ENCODE assay signal across 9 cellular contexts in genomic region chr1:92951141-92951582, GRCh38. TPM values are rescaled to one million over a fixed set of nuclear protein-coding genes. Genes with fewer than 3 reads are reported as not detected.
DNase-seq lines count a peak whose midpoint lies in the region; ATAC-seq, FAIRE-seq and TF ChIP-seq lines count a peak whose summit lies in the region.
"Had no signal": no experiment of that assay in that cellular context is flagged by ENCODE, and none has a peak within 500 bp of the region (broad histone marks: within the 10 kb centered on the region; RNA-seq: fewer than 3 reads in every experiment).

No MANE protein-coding gene starts in this region.

- H3K79me2 ChIP-seq in GM23338 (replicated peaks; ENCODE audit: insufficient read depth): no peaks in the 10 kb centered on the region; the same call in none of the 2 replicates

- H3K4me1 ChIP-seq in GM23338 (ENCODE audit: insufficient read depth) (peaks cover 13% of the 10 kb centered on the region), pancreas (no peaks in the 10 kb centered on the region), prostate gland (replicated peaks) (no peaks in the 10 kb centered on the region)
- H3K4me1 ChIP-seq: upper lobe of left lung had no signal

- H3K27me3 ChIP-seq in GM23338 (ENCODE audit: insufficient read depth) (no peaks in the 10 kb centered on the region), MG63 (no peaks in the 10 kb centered on the region), brain microvascular endothelial cell (replicated peaks) (no peaks in the 10 kb centered on the region), pancreas (no peaks in the 10 kb centered on the region), prostate gland (replicated peaks; ENCODE audit: insufficient read depth) (no peaks in the 10 kb centered on the region)
- H3K27me3 ChIP-seq: upper lobe of left lung had no signal

- H3K4me1 Mint-ChIP-seq in activated naive CD8-positive, alpha-beta T cell treated with anti-CD3 and anti-CD28 coated beads, Interleukin-2, amount 10 ng/mL, durations not matched to agents 7 days and 5 days: peaks cover 34% of the 10 kb centered on the region
- H3K4me1 Mint-ChIP-seq in activated naive CD8-positive, alpha-beta T cell treated with anti-CD3 and anti-CD28 coated beads for 36 hours: peaks cover 40% of the 10 kb centered on the region
- H3K4me1 Mint-ChIP-seq in GM23338: no peaks in the 10 kb centered on the region
- H3K4me1 Mint-ChIP-seq in progenitor cell of endocrine pancreas (ENCODE audit: low read depth): peaks cover 2% of the 10 kb centered on the region

- WGBS in pancreas, 2 donors: 72 to 74% methylated on average over 4 of the region's 4 CpGs
- WGBS in prostate gland: 74% methylated on average over 4 of the region's 4 CpGs

- TF ChIP-seq CTCF in GM23338 (conservative IDR thresholded peaks at IDR 0.05; ENCODE audit: low read depth in 2 of 2) (0 out of 4 replicates have a peak, but pooled peaks of 1 of the 2 experiments have one; percentile 6), brain microvascular endothelial cell (IDR thresholded peaks at IDR 0.05; ENCODE audit: low read depth, low read length, missing control alignments) (no peak), pancreas (IDR thresholded peaks at IDR 0.05) (no peak), prostate gland (IDR thresholded peaks at IDR 0.05) (no peak), progenitor cell of endocrine pancreas (IDR thresholded peaks at IDR 0.05; ENCODE audit: unreplicated experiment) (no peak)

- H3K36me3 ChIP-seq in GM23338 (ENCODE audit: insufficient read depth) (no peaks in the 10 kb centered on the region), MG63 (no peaks in the 10 kb centered on the region), brain microvascular endothelial cell (replicated peaks) (no peaks in the 10 kb centered on the region), pancreas (no peaks in the 10 kb centered on the region), prostate gland (no peaks in the 10 kb centered on the region)
- H3K36me3 ChIP-seq: upper lobe of left lung had no signal

- H3K27me3 Mint-ChIP-seq in activated naive CD8-positive, alpha-beta T cell treated with anti-CD3 and anti-CD28 coated beads, Interleukin-2, amount 10 ng/mL, durations not matched to agents 7 days and 5 days: no peaks in the 10 kb centered on the region
- H3K27me3 Mint-ChIP-seq in activated naive CD8-positive, alpha-beta T cell treated with anti-CD3 and anti-CD28 coated beads for 36 hours: no peaks in the 10 kb centered on the region
- H3K27me3 Mint-ChIP-seq in GM23338 (ENCODE audit: insufficient read depth, low read depth, poor library complexity) (peaks cover 5% of the 10 kb centered on the region), progenitor cell of endocrine pancreas (no peaks in the 10 kb centered on the region)

- H3K9me2 ChIP-seq in GM23338 (ENCODE audit: insufficient read depth): no peaks in the 10 kb centered on the region

- ATAC-seq in activated naive CD8-positive, alpha-beta T cell treated with anti-CD3 and anti-CD28 coated beads, Interleukin-2, amount 10 ng/mL, durations not matched to agents 7 days and 5 days (ENCODE audit: low read depth): peak; percentile 76
- ATAC-seq in GM23338 (peak; percentile 34), pancreas (peak; percentile 53 to 80 (median 73))

- H3K9me3 ChIP-seq in MG63 (no peaks in the 10 kb centered on the region), pancreas (no peaks in the 10 kb centered on the region), prostate gland (no peaks in the 10 kb centered on the region)
- H3K9me3 ChIP-seq: upper lobe of left lung had no signal

- peak overlapping the region; percentile 60; the same call in 1 of the 2 replicates for H2AFZ ChIP-seq in GM23338

- H3K4me3 Mint-ChIP-seq in activated naive CD8-positive, alpha-beta T cell treated with anti-CD3 and anti-CD28 coated beads, Interleukin-2, amount 10 ng/mL, durations not matched to agents 7 days and 5 days: no peak overlapping the region
- H3K4me3 Mint-ChIP-seq in activated naive CD8-positive, alpha-beta T cell treated with anti-CD3 and anti-CD28 coated beads for 36 hours: no peak overlapping the region
- no peak overlapping the region for H3K4me3 Mint-ChIP-seq in GM23338
- no peak overlapping the region for H3K4me3 Mint-ChIP-seq in progenitor cell of endocrine pancreas (ENCODE audit: low read depth)

- no peaks in the 10 kb centered on the region for H3K9me3 Mint-ChIP-seq in activated naive CD8-positive, alpha-beta T cell treated with anti-CD3 and anti-CD28 coated beads, Interleukin-2, amount 10 ng/mL, durations not matched to agents 7 days and 5 days
- H3K9me3 Mint-ChIP-seq in activated naive CD8-positive, alpha-beta T cell treated with anti-CD3 and anti-CD28 coated beads for 36 hours: no peaks in the 10 kb centered on the region
- H3K9me3 Mint-ChIP-seq in GM23338 (no peaks in the 10 kb centered on the region), progenitor cell of endocrine pancreas (ENCODE audit: low read depth) (no peaks in the 10 kb centered on the region)

- DNase-seq in activated naive CD8-positive, alpha-beta T cell treated with anti-CD3 and anti-CD28 coated beads, Interleukin-2, amount 10 ng/mL, durations not matched to agents 7 days and 5 days: no peak
- DNase-seq in activated naive CD8-positive, alpha-beta T cell treated with anti-CD3 and anti-CD28 coated beads for 36 hours: no peak
- DNase-seq in GM23338 (ENCODE audit: low spot score) (no peak), MG63 (peak; percentile 30), brain microvascular endothelial cell (peak; percentile 57), pancreas (no peak), prostate gland (ENCODE audit: low spot score) (no peak), progenitor cell of endocrine pancreas (ENCODE audit: low spot score, unreplicated experiment) (no peak)
- DNase-seq: upper lobe of left lung had no signal

- intact Hi-C loops in pancreas (cut with DNase I) (no loop called here), prostate gland (cut with DNase I) (no loop called here)

- H3K27ac ChIP-seq in GM23338 (ENCODE audit: low read depth) (no peak overlapping the region), brain microvascular endothelial cell (peak overlapping the region; percentile 71), pancreas (no peak overlapping the region), prostate gland (no peak overlapping the region)

- no peaks in the 10 kb centered on the region; the same call in 1 of the 2 replicates for H4K20me1 ChIP-seq in GM23338 (replicated peaks; ENCODE audit: insufficient read depth)

- FAIRE-seq in pancreas (lab: Jason Lieb, UNC): no peak

- no peak for TF ChIP-seq POLR2A in prostate gland (IDR thresholded peaks at IDR 0.05)

- H3K27ac Mint-ChIP-seq in activated naive CD8-positive, alpha-beta T cell treated with anti-CD3 and anti-CD28 coated beads, Interleukin-2, amount 10 ng/mL, durations not matched to agents 7 days and 5 days: no peak overlapping the region
- no peak overlapping the region for H3K27ac Mint-ChIP-seq in activated naive CD8-positive, alpha-beta T cell treated with anti-CD3 and anti-CD28 coated beads for 36 hours
- H3K27ac Mint-ChIP-seq in GM23338 (no peak overlapping the region), progenitor cell of endocrine pancreas (no peak overlapping the region)

- no peak overlapping the region; the same call in 1 of the 2 replicates for H3K4me2 ChIP-seq in GM23338

- peaks cover 12% of the 10 kb centered on the region for H3K36me3 Mint-ChIP-seq in activated naive CD8-positive, alpha-beta T cell treated with anti-CD3 and anti-CD28 coated beads, Interleukin-2, amount 10 ng/mL, durations not matched to agents 7 days and 5 days
- H3K36me3 Mint-ChIP-seq in activated naive CD8-positive, alpha-beta T cell treated with anti-CD3 and anti-CD28 coated beads for 36 hours: peaks cover 10% of the 10 kb centered on the region
- H3K36me3 Mint-ChIP-seq in GM23338 (ENCODE audit: low read depth) (no peaks in the 10 kb centered on the region), progenitor cell of endocrine pancreas (ENCODE audit: insufficient read depth) (no peaks in the 10 kb centered on the region)

- in situ Hi-C loops in brain microvascular endothelial cell (cut with HindIII; ENCODE audit: low pct_ligation_motif_present, low sequenced_read_pairs): no loop called here

- H3F3A ChIP-seq in GM23338 (replicated peaks; ENCODE audit: low read depth): no peaks in the 10 kb centered on the region

- POLR2A ChIA-PET in activated naive CD8-positive, alpha-beta T cell treated with anti-CD3 and anti-CD28 coated beads, Interleukin-2, amount 10 ng/mL, durations not matched to agents 7 days and 5 days (lab: Charles Lee): interaction anchor here (1.0 to 1.6 kb wide), 2 partner anchors 10 to 91 kb away, joined by 3 to 4 read pairs; partner anchors contain the start of gene DIPK1A

- no peak overlapping the region for H3K4me3 ChIP-seq in GM23338
- H3K4me3 ChIP-seq in MG63: no peak overlapping the region
- no peak overlapping the region for H3K4me3 ChIP-seq in brain microvascular endothelial cell (ENCODE audit: low read depth, low read length)
- no peak overlapping the region for H3K4me3 ChIP-seq in pancreas
- no peak overlapping the region for H3K4me3 ChIP-seq in prostate gland
- H3K4me3 ChIP-seq: upper lobe of left lung had no signal

RNA-seq across cellular contexts. Expression of gene DIPK1A, which starts 10.1 kb away (rescaled TPM):
- total RNA-seq in activated naive CD8-positive, alpha-beta T cell treated with anti-CD3 and anti-CD28 coated beads, Interleukin-2, amount 10 ng/mL, durations not matched to agents 7 days and 5 days: 10 to 100 TPM; 11.6 TPM
- total RNA-seq in activated naive CD8-positive, alpha-beta T cell treated with anti-CD3 and anti-CD28 coated beads for 36 hours: 1 to 10 TPM; 8.4 to 9.4 TPM
- total RNA-seq in GM23338 (2014; rRNA removed; shearing (Covaris generic)): 5.0 and 6.1 TPM in 2 replicates
- polyA plus RNA-seq in GM23338 (2016; fragmentation: Nextera tagmentation; extraction: Ambion mirVana): 3.3 and 4.8 TPM in 2 replicates
- 1.5 and 3.8 TPM in 2 replicates for total RNA-seq in MG63 (2014; rRNA removed; shearing (Covaris generic); ENCODE audit: low replicate concordance)
- total RNA-seq in pancreas: 1 to 10 TPM; 1.1 to 5.4 (median 2.5) TPM
- polyA plus RNA-seq in pancreas: 1 to 10 TPM in 1 of 2 donors, under 1 TPM in 1; 0.80 to 1.4 TPM
- total RNA-seq in prostate gland: 10 to 100 TPM in 1 of 2 donors, 1 to 10 TPM in 1; 9.2 to 22.2 TPM
- 6.9 and 7.5 TPM in 2 replicates for total RNA-seq in progenitor cell of endocrine pancreas

Comparison
In these comparisons a context has a peak if more than half of its experiments do, and no peak if none do; other contexts are left out.
1. DNase-seq: peak in MG63 (single experiment) and brain microvascular endothelial cell (single experiment); none in activated naive CD8-positive, alpha-beta T cell treated with anti-CD3 and anti-CD28 coated beads, Interleukin-2, amount 10 ng/mL, durations not matched to agents 7 days and 5 days (single experiment), activated naive CD8-positive, alpha-beta T cell treated with anti-CD3 and anti-CD28 coated beads for 36 hours (single experiment), GM23338 (single experiment), pancreas (0 of 6), prostate gland (single experiment) and progenitor cell of endocrine pancreas (single experiment).
2. Peak in every context shown above with its lines, with median percentiles within 50 percentile points of each other: ATAC-seq.